Comparison of ENCODE assay signal across 25 cellular contexts in genomic region chr1:227342075-227342829, GRCh38.
"Had no signal": no experiment of that assay in that cellular context is flagged by ENCODE, and none has a peak within 500 bp of the region (broad histone marks: within the 10 kb centered on the region; RNA-seq: fewer than 3 reads in every experiment).

No MANE protein-coding gene starts in this region.

- H3K4me1 ChIP-seq: ascending aorta had no signal

- H3K9me3 ChIP-seq: adrenal gland, ascending aorta had no signal

- H3K27me3 ChIP-seq: adrenal gland, ascending aorta, dorsolateral prefrontal cortex, heart left ventricle had no signal

- DNase-seq: activated CD4-positive, alpha-beta memory T cell treated with anti-CD3 and anti-CD28 coated beads for 36 hours; activated CD4-positive, alpha-beta T cell treated with anti-CD3 and anti-CD28 coated beads for 36 hours; activated CD4-positive, alpha-beta T cell treated with anti-CD3 and anti-CD28 coated beads, Interleukin-2, amount 10 ng/mL, durations not matched to agents 24 days and 14 days; activated CD4-positive, CD25-positive, alpha-beta regulatory T cell; activated CD4-positive, CD25-positive, alpha-beta regulatory T cell treated with anti-CD3 and anti-CD28 coated beads, Interleukin-2, amount 50 U/mL, for 72 hours; activated CD8-positive, alpha-beta memory T cell treated with anti-CD3 and anti-CD28 coated beads, Interleukin-2, amount 10 ng/mL, durations not matched to agents 7 days and 5 days; activated CD8-positive, alpha-beta memory T cell treated with anti-CD3 and anti-CD28 coated beads, Interleukin-2, amount 50 U/mL, for 4 hours; activated CD8-positive, alpha-beta T cell treated with anti-CD3 and anti-CD28 coated beads, Interleukin-2, amount 10 ng/mL, durations not matched to agents 7 days and 5 days; activated effector memory CD4-positive, alpha-beta T cell treated with anti-CD3 and anti-CD28 coated beads, Interleukin-2, amount 50 U/mL, for 16 hours; activated naive CD4-positive, alpha-beta T cell treated with anti-CD3 and anti-CD28 coated beads for 36 hours; activated naive CD8-positive, alpha-beta T cell treated with anti-CD3 and anti-CD28 coated beads for 36 hours; activated naive CD8-positive, alpha-beta T cell treated with anti-CD3 and anti-CD28 coated beads, Interleukin-2, amount 50 U/mL, for 24 hours; activated T-cell treated with anti-CD3 and anti-CD28 coated beads, Interleukin-2, amount 50 U/mL, for 1 hour; activated T-cell treated with anti-CD3 and anti-CD28 coated beads, Interleukin-2, amount 50 U/mL, for 48 hours; adrenal gland; dorsolateral prefrontal cortex; effector memory CD4-positive, alpha-beta T cell; endodermal cell; foreskin fibroblast; glutamatergic neuron; heart left ventricle; T-helper 2 cell; WERI-Rb-1 had no signal

- H3K36me3 ChIP-seq: adrenal gland, ascending aorta, heart left ventricle, WERI-Rb-1 had no signal

- H3K27ac ChIP-seq: adrenal gland, ascending aorta, coronary artery, dorsolateral prefrontal cortex, heart left ventricle, WERI-Rb-1 had no signal

- H3K4me3 ChIP-seq: adrenal gland, ascending aorta, coronary artery, dorsolateral prefrontal cortex, heart left ventricle had no signal
